In the genomic region with DNA sequence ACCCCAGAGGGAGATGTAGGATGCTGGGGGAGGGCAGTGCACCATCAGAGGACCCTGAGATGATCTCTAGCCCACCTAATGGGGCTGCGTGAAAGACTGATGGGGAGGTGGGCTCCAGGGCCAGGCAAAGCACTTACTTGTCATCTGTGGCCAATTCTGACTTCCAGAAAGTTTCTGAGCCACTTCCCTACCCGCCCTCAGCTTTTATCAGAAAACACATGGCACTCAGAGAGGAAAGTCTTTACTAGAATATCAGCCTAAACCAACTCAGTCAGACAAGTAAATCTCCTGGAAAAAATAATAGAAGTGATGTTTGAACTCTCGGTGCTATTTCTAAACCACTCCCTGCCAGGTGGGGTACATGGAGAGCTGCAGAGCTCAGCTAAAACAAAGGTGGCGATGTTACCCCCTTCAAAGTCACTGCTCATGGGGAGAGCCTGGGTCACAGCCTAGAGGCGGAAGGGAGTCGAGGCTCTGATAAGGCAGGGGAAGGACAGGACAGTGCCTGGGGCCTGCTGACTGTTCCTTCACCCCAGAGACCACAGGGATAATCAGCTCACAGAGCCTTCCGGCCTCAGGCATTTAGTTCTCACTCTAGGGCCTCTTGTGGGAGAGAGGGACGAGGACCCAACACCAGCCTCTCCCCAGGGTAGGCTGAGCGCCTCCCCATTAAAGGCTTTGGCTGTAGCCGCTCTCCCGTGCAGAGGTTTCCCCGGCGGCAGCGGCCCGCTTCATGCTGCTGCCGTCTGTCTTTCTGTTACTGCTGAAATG, we compare ENCODE assay signal across 28 cellular contexts. TPM values are rescaled to one million over a fixed set of nuclear protein-coding genes. Genes with fewer than 3 reads are reported as not detected.
A peak's percentile ranks its signal among the peaks of the same experiment; 100 is the strongest.
DNase-seq lines count a peak whose midpoint lies in the region; ATAC-seq and TF ChIP-seq lines count a peak whose summit lies in the region.
"Had no signal": no experiment of that assay in that cellular context is flagged by ENCODE, and none has a peak within 500 bp of the region (broad histone marks: within the 10 kb centered on the region; RNA-seq: fewer than 3 reads in every experiment).

No MANE protein-coding gene starts in this region.

- H3K4me3 ChIP-seq in BE2C (ENCODE audit: low read depth, low read length): no peak overlapping the region
- H3K4me3 ChIP-seq in mesodermal cell (ENCODE audit: extremely low read depth, insufficient read depth, low read length, poor library complexity, severe bottlenecking): no peak overlapping the region
- H3K4me3 ChIP-seq in Peyer's patch: no peak overlapping the region
- H3K4me3 ChIP-seq: BLaER1, mucosa of descending colon, suprapubic skin had no signal

- intact Hi-C loops in left cardiac atrium (cut with DNase I): no loop called here
- intact Hi-C loops in activated CD4-positive, alpha-beta memory T cell treated with anti-CD3 and anti-CD28 coated beads for 36 hours (cut with micrococcal nuclease): no loop called here

- H3K27me3 Mint-ChIP-seq in activated CD4-positive, alpha-beta memory T cell treated with anti-CD3 and anti-CD28 coated beads for 36 hours: no peaks in the 10 kb centered on the region
- H3K27me3 Mint-ChIP-seq: T-cell had no signal

- H3K27me3 ChIP-seq in BE2C (no peaks in the 10 kb centered on the region), Peyer's patch (no peaks in the 10 kb centered on the region)
- H3K27me3 ChIP-seq: BLaER1, foreskin keratinocyte, neutrophil, suprapubic skin had no signal

- no peak overlapping the region for H3K27ac Mint-ChIP-seq in activated CD4-positive, alpha-beta memory T cell treated with anti-CD3 and anti-CD28 coated beads for 36 hours
- H3K27ac Mint-ChIP-seq: T-cell had no signal

- WGBS in mesodermal cell (ENCODE audit: insufficient coverage in 2 of 2), 2 experiments: 67 to 86% methylated on average over 7 to 12 of the region's 16 CpGs

- no peak for TF ChIP-seq POLR2A in Peyer's patch (IDR thresholded peaks at IDR 0.05)

- ATAC-seq in left cardiac atrium: peak in 1 of 2 donors; percentile 38
- ATAC-seq: foreskin keratinocyte, mucosa of descending colon, T-cell had no signal

- peaks cover 2% of the 10 kb centered on the region for H3K4me1 Mint-ChIP-seq in activated CD4-positive, alpha-beta memory T cell treated with anti-CD3 and anti-CD28 coated beads for 36 hours (ENCODE audit: low read depth)

- no peak overlapping the region for H3K4me3 Mint-ChIP-seq in activated CD4-positive, alpha-beta memory T cell treated with anti-CD3 and anti-CD28 coated beads for 36 hours
- H3K4me3 Mint-ChIP-seq: T-cell had no signal

- H3K9me3 ChIP-seq in BE2C (no peaks in the 10 kb centered on the region), mesodermal cell (ENCODE audit: control insufficient read depth, low read length) (no peaks in the 10 kb centered on the region), Peyer's patch (no peaks in the 10 kb centered on the region)
- H3K9me3 ChIP-seq: BLaER1, mucosa of descending colon, neutrophil, suprapubic skin had no signal

- TF ChIP-seq CTCF in BE2C (IDR thresholded peaks at IDR 0.05; ENCODE audit: low read depth, low read length): no peak
- no peak for TF ChIP-seq CTCF in Peyer's patch (IDR thresholded peaks at IDR 0.05)

- H3K9me3 Mint-ChIP-seq in activated CD4-positive, alpha-beta memory T cell treated with anti-CD3 and anti-CD28 coated beads for 36 hours: no peaks in the 10 kb centered on the region
- H3K9me3 Mint-ChIP-seq: T-cell had no signal

- H3K36me3 Mint-ChIP-seq in activated CD4-positive, alpha-beta memory T cell treated with anti-CD3 and anti-CD28 coated beads for 36 hours: peaks cover 12% of the 10 kb centered on the region

- DNase-seq in BE2C (peak; percentile 19), OCI-M1 (lab: John Stamatoyannopoulos, UW) (peak; percentile 87), left cardiac atrium (peak; percentile 32), Peyer's patch (no peak), dedifferentiated amniotic fluid mesenchymal stem cell (ENCODE audit: extremely low spot score) (no peak)
- DNase-seq in activated CD4-positive, CD25-positive, alpha-beta regulatory T cell (lab: John Stamatoyannopoulos, UW): no peak
- DNase-seq in activated CD4-positive, alpha-beta memory T cell treated with anti-CD3 and anti-CD28 coated beads for 36 hours: no peak
- DNase-seq: activated CD4-positive, alpha-beta T cell treated with anti-CD3 and anti-CD28 coated beads, Interleukin-2, amount 50 U/mL, for 48 hours; activated naive CD4-positive, alpha-beta T cell; amniotic stem cell; Calu3; dermis blood vessel endothelial cell; foreskin keratinocyte; hypothalamus; mucosa of descending colon; NCI-H1417; NCI-H2171; NCI-H526 treated with DMSO at 0.1 percent for 48 hours; SIG-M5; T-cell had no signal

- peak overlapping the region; percentile 84 for H3K27ac ChIP-seq in mesodermal cell (ENCODE audit: low read depth, low read length, severe bottlenecking)
- H3K27ac ChIP-seq in Peyer's patch: no peak overlapping the region
- H3K27ac ChIP-seq: BLaER1, epithelial cell of prostate, foreskin keratinocyte, neutrophil, suprapubic skin, VCaP had no signal

- H3K36me3 ChIP-seq in BE2C: no peaks in the 10 kb centered on the region
- H3K36me3 ChIP-seq in mesodermal cell (ENCODE audit: control insufficient read depth, insufficient read depth, low read length): peaks cover 24% of the 10 kb centered on the region
- peaks cover 0 to 17% (median 0%) of the 10 kb centered on the region in 3 donors for H3K36me3 ChIP-seq in Peyer's patch

- no peaks in the 10 kb centered on the region for H3K4me1 ChIP-seq in BE2C
- H3K4me1 ChIP-seq in mesodermal cell (ENCODE audit: control insufficient read depth, insufficient read depth, low read length, poor library complexity, severe bottlenecking): peaks cover 13% of the 10 kb centered on the region
- H3K4me1 ChIP-seq in Peyer's patch: no peaks in the 10 kb centered on the region
- H3K4me1 ChIP-seq: BLaER1, foreskin keratinocyte had no signal

- CTCF ChIA-PET in activated CD4-positive, alpha-beta memory T cell treated with anti-CD3 and anti-CD28 coated beads for 36 hours (lab: Charles Lee): interaction anchor here (2.8 kb wide), 1 partner anchor 8 kb away, joined by 16 read pairs; no protein-coding TSS in a partner anchor

- POLR2A ChIA-PET in activated CD4-positive, alpha-beta memory T cell treated with anti-CD3 and anti-CD28 coated beads for 36 hours (lab: Charles Lee): interaction anchor here (0.6 kb wide), 1 partner anchor 13 kb away, joined by 4 read pairs; no protein-coding TSS in a partner anchor

RNA-seq across cellular contexts. Expression of a gene that starts 14.2 kb away (rescaled TPM):
- 31.6 TPM for polyA plus RNA-seq in BE2C (2012; ENCODE audit: insufficient read depth, insufficient read length, low read depth)
- 10 to 100 TPM; 40.0 to 68.2 TPM for total RNA-seq in left cardiac atrium
- 32.7 TPM for polyA plus RNA-seq in mesodermal cell (2013, experiment 1 of 2)
- polyA plus RNA-seq in mesodermal cell (2013, experiment 2 of 2): 26.0 TPM
- total RNA-seq in Peyer's patch: 10 to 100 TPM; 10.7 to 40.3 (median 30.0) TPM
- total RNA-seq in activated CD4-positive, alpha-beta memory T cell treated with anti-CD3 and anti-CD28 coated beads for 36 hours: 10 to 100 TPM; 46.5 to 46.7 TPM

RNA-seq across cellular contexts. Expression of a gene that starts 52.5 kb away (rescaled TPM):
- 0.56 TPM for polyA plus RNA-seq in BE2C (2012; ENCODE audit: insufficient read depth, insufficient read length, low read depth)
- total RNA-seq in left cardiac atrium (10 to 100 TPM; 25.5 to 35.1 TPM), Peyer's patch (1 to 10 TPM; 2.5 to 6.1 (median 4.3) TPM)
- polyA plus RNA-seq in mesodermal cell (2013, experiment 1 of 2): 115 TPM
- 78.2 TPM for polyA plus RNA-seq in mesodermal cell (2013, experiment 2 of 2)
- not detected for total RNA-seq in activated CD4-positive, alpha-beta memory T cell treated with anti-CD3 and anti-CD28 coated beads for 36 hours
- total RNA-seq: Calu3, kidney epithelial cell, renal cortical epithelial cell, T-cell had no signal

Comparison
In these comparisons a context has a peak if more than half of its experiments do, and no peak if none do; other contexts are left out.
1. DNase-seq: peak in BE2C (single experiment), OCI-M1 (single experiment) and left cardiac atrium (single experiment); none in activated CD4-positive, CD25-positive, alpha-beta regulatory T cell (0 of 4), Peyer's patch (0 of 3), activated CD4-positive, alpha-beta memory T cell treated with anti-CD3 and anti-CD28 coated beads for 36 hours (single experiment) and dedifferentiated amniotic fluid mesenchymal stem cell (single experiment).